Comparison of ENCODE assay signal across 1 cellular context in the genomic region with DNA sequence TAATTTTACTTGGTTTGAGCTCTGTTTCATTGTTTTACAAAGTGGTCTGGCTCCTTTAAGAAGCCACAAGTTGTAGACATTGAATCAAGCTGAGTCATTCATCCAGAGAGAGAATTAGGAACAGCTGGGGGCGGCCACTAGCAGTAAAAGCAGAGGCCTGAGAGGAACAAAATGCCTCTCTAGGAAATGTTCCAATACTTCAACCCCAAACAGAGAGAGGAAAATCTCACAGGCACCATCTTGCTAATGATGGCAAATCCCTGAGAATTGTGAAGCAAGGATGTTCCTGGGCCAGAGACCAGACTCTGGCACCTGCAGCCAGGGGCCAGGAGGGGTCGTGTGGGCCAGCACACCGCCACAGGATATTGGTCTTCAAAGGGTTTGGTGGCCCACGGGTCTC.
TF ChIP-seq lines count a peak whose summit lies in the region.

No MANE protein-coding gene starts in this region.

TF ChIP-seq in SK-N-SH, 30 proteins besides CTCF, POLR2A, EP300 and RAD21 (continued from another document):
- TF ChIP-seq FOSL2 (IDR thresholded peaks at IDR 0.05; ENCODE audit: borderline replicate concordance, low read depth) (peak; percentile 90), PBX3 (IDR thresholded peaks at IDR 0.05) (peak; percentile 49), SIN3A (IDR thresholded peaks at IDR 0.05; ENCODE audit: borderline replicate concordance, low read depth, low read length) (no peak), TEAD4 (IDR thresholded peaks at IDR 0.05; ENCODE audit: borderline replicate concordance, insufficient read depth) (peak; percentile 37; the same call in 1 of the 2 replicates), NFIC (IDR thresholded peaks at IDR 0.05; ENCODE audit: borderline replicate concordance) (peak; percentile 50; the same call in 1 of the 2 replicates), REST (IDR thresholded peaks at IDR 0.05; ENCODE audit: low read depth, low read length) (no peak), ELF1 (IDR thresholded peaks at IDR 0.05) (no peak), EZH2phosphoT487 (IDR thresholded peaks at IDR 0.05; ENCODE audit: borderline replicate concordance, low read depth) (no peak), YY1 (IDR thresholded peaks at IDR 0.05; ENCODE audit: low read depth) (0 out of 2 replicates have a peak, but pooled peaks have one; percentile 49), POLR2AphosphoS5 (IDR thresholded peaks at IDR 0.05; ENCODE audit: low read depth, low read length) (peak; percentile 50; the same call in 1 of the 2 replicates), CHD2 (IDR thresholded peaks at IDR 0.05; ENCODE audit: low read length, partially characterized antibody) (no peak), MEF2A (IDR thresholded peaks at IDR 0.05; ENCODE audit: borderline replicate concordance, low read depth) (peak; percentile 24; the same call in 1 of the 2 replicates), FOXM1 (IDR thresholded peaks at IDR 0.05; ENCODE audit: low read depth) (no peak), TCF12 (IDR thresholded peaks at IDR 0.05) (peak; percentile 97), GATA2 (CRISPR knock-in tag; IDR thresholded peaks at IDR 0.05) (no peak), ZBTB33 (IDR thresholded peaks at IDR 0.05; ENCODE audit: borderline replicate concordance, low read depth) (no peak), JUND (IDR thresholded peaks at IDR 0.05) (peak; percentile 90), MAX (IDR thresholded peaks at IDR 0.05; ENCODE audit: low read depth) (peak; percentile 69), RXRA (IDR thresholded peaks at IDR 0.05; ENCODE audit: borderline replicate concordance, low read depth) (no peak), MXI1 (IDR thresholded peaks at IDR 0.05; ENCODE audit: low read depth, low read length) (no peak), FOXJ3 (CRISPR knock-in tag; IDR thresholded peaks at IDR 0.05) (no peak), GABPA (IDR thresholded peaks at IDR 0.05; ENCODE audit: low read depth) (no peak)
- TF ChIP-seq, protein P1, sequence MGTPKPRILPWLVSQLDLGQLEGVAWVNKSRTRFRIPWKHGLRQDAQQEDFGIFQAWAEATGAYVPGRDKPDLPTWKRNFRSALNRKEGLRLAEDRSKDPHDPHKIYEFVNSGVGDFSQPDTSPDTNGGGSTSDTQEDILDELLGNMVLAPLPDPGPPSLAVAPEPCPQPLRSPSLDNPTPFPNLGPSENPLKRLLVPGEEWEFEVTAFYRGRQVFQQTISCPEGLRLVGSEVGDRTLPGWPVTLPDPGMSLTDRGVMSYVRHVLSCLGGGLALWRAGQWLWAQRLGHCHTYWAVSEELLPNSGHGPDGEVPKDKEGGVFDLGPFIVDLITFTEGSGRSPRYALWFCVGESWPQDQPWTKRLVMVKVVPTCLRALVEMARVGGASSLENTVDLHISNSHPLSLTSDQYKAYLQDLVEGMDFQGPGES (IDR thresholded peaks at IDR 0.05; ENCODE audit: low read depth, low read length), result no peak
